Comparison of ENCODE assay signal across 8 cellular contexts in genomic region chr2:47905454-47906260, GRCh38. TPM values are rescaled to one million over a fixed set of nuclear protein-coding genes. Genes with fewer than 3 reads are reported as not detected.
DNase-seq lines count a peak whose midpoint lies in the region; ATAC-seq and TF ChIP-seq lines count a peak whose summit lies in the region.

No MANE protein-coding gene starts in this region.

- peaks cover 8% of the 10 kb centered on the region for H3K36me3 Mint-ChIP-seq in activated naive CD8-positive, alpha-beta T cell treated with anti-CD3 and anti-CD28 coated beads, Interleukin-2, amount 50 U/mL, for 24 hours (ENCODE audit: low read depth)

- peak overlapping the region; percentile 80 for H3K4me3 Mint-ChIP-seq in activated naive CD8-positive, alpha-beta T cell treated with anti-CD3 and anti-CD28 coated beads, Interleukin-2, amount 50 U/mL, for 24 hours

- peak overlapping the region; percentile 93 for H3K9ac ChIP-seq in HUES48 (ENCODE audit: low read depth, low read length)

- H3K4me1 ChIP-seq in HUES48 (ENCODE audit: control insufficient read depth, insufficient read depth, low read length) (peaks cover 17% of the 10 kb centered on the region), heart right ventricle (peaks cover 0 to 42% (median 35%) of the 10 kb centered on the region in 9 donors), aorta (ENCODE audit: control insufficient read depth in 1 of 2, insufficient read depth in 2 of 2, low read length in 2 of 2) (no peaks in the 10 kb centered on the region)

- H3K36me3 ChIP-seq in HUES48 (ENCODE audit: control insufficient read depth, insufficient read depth, low read length) = no peaks in the 10 kb centered on the region
- no peaks in the 10 kb centered on the region for H3K36me3 ChIP-seq in heart right ventricle
- H3K36me3 ChIP-seq in aorta (ENCODE audit: control insufficient read depth in 1 of 2, insufficient read depth in 2 of 2, low read length in 1 of 2) = no peaks in the 10 kb centered on the region

- peak; percentile 11 for ATAC-seq in GM19324 (IDR thresholded peaks at IDR 0.05; ENCODE audit: low FRiP score, unreplicated experiment)
- no peak for ATAC-seq in activated naive CD8-positive, alpha-beta T cell treated with anti-CD3 and anti-CD28 coated beads, Interleukin-2, amount 50 U/mL, for 24 hours
- peak; percentile 23 to 51 (median 33) for ATAC-seq in heart right ventricle
- ATAC-seq in aorta (ENCODE audit: low FRiP score) = peak; percentile 67

- no peaks in the 10 kb centered on the region for H3K27me3 Mint-ChIP-seq in activated naive CD8-positive, alpha-beta T cell treated with anti-CD3 and anti-CD28 coated beads, Interleukin-2, amount 50 U/mL, for 24 hours

- intact Hi-C loops in heart right ventricle (cut with DNase I) (loop anchor here (1.0 to 10.0 kb wide), 13 partner anchors 38 to 529 kb away; partner anchors contain the start of gene MSH6 (in 4 of the 10)), posterior cingulate gyrus (cut with DNase I) (loop anchor here (1.0 to 10.0 kb wide), 4 partner anchors 48 to 517 kb away; partner anchors contain the start of genes MSH2 and MSH6), aorta (cut with DNase I) (loop anchor here (2.0 to 10.0 kb wide), 6 partner anchors 51 to 519 kb away; partner anchors contain the start of gene MSH6 (in 2 of the 2))

- peaks cover 46% of the 10 kb centered on the region for H3K4me1 Mint-ChIP-seq in activated naive CD8-positive, alpha-beta T cell treated with anti-CD3 and anti-CD28 coated beads, Interleukin-2, amount 50 U/mL, for 24 hours

- 0% methylated on average over 62 to 86 of the region's 95 CpGs for WGBS in heart right ventricle, 2 donors
- WGBS in aorta, 2 donors = 0 to 1% methylated on average over 36 to 95 of the region's 95 CpGs

- peak; percentile 72 for DNase-seq in Ammon's horn (ENCODE audit: low spot score)
- peak; percentile 43 to 71 for DNase-seq in SW 1271 (lab: John Stamatoyannopoulos, UW)
- DNase-seq in activated naive CD8-positive, alpha-beta T cell treated with anti-CD3 and anti-CD28 coated beads, Interleukin-2, amount 50 U/mL, for 24 hours = peak; percentile 57
- peak; percentile 59 to 66 for DNase-seq in heart right ventricle
- DNase-seq in posterior cingulate gyrus = peak; percentile 48 to 93 (median 59)
- peak; percentile 75 to 85 for DNase-seq in aorta

- no peak for TF ChIP-seq CTCF in heart right ventricle (IDR thresholded peaks at IDR 0.05)

- H3K4me3 ChIP-seq in HUES48 (ENCODE audit: low read depth, low read length) (peak overlapping the region; percentile 97), heart right ventricle (peak overlapping the region; percentile 76 to 95 (median 90)), aorta (ENCODE audit: low read length in 2 of 2) (peak overlapping the region; percentile 98 to 99)

- H3K27me3 ChIP-seq in HUES48 (ENCODE audit: control insufficient read depth, insufficient read depth, low read length) (no peaks in the 10 kb centered on the region), heart right ventricle (no peaks in the 10 kb centered on the region), aorta (ENCODE audit: control insufficient read depth in 1 of 2, insufficient read depth in 2 of 2, low read length in 1 of 2) (no peaks in the 10 kb centered on the region)

- no peaks in the 10 kb centered on the region for H3K9me3 ChIP-seq in HUES48 (ENCODE audit: control insufficient read depth, insufficient read depth, low read length)
- no peaks in the 10 kb centered on the region for H3K9me3 ChIP-seq in heart right ventricle
- H3K9me3 ChIP-seq in aorta (ENCODE audit: control insufficient read depth, low read length) = no peaks in the 10 kb centered on the region

- peak overlapping the region; percentile 99 for H3K27ac ChIP-seq in HUES48 (ENCODE audit: low read depth, low read length)
- H3K27ac ChIP-seq in heart right ventricle = peak overlapping the region; percentile 93 to 100 (median 99)
- peak overlapping the region; percentile 42 to 99 for H3K27ac ChIP-seq in aorta (ENCODE audit: low read depth in 1 of 2, low read length in 2 of 2)

- no peaks in the 10 kb centered on the region for H3K9me3 Mint-ChIP-seq in activated naive CD8-positive, alpha-beta T cell treated with anti-CD3 and anti-CD28 coated beads, Interleukin-2, amount 50 U/mL, for 24 hours

- peak overlapping the region; percentile 93 for H3K27ac Mint-ChIP-seq in activated naive CD8-positive, alpha-beta T cell treated with anti-CD3 and anti-CD28 coated beads, Interleukin-2, amount 50 U/mL, for 24 hours

RNA-seq across cellular contexts. Expression of gene FBXO11, which starts 0.6 kb away (rescaled TPM):
- 10 to 100 TPM; 33.3 to 48.2 (median 37.6) TPM for total RNA-seq in heart right ventricle
- 10 to 100 TPM; 15.7 to 27.8 TPM for polyA plus RNA-seq in heart right ventricle
- 10 to 100 TPM; 64.8 to 80.4 TPM for total RNA-seq in aorta
- polyA plus RNA-seq in aorta = 10 to 100 TPM; 17.5 to 38.1 TPM
